Comparison of ENCODE assay signal across 27 cellular contexts in the genomic region with DNA sequence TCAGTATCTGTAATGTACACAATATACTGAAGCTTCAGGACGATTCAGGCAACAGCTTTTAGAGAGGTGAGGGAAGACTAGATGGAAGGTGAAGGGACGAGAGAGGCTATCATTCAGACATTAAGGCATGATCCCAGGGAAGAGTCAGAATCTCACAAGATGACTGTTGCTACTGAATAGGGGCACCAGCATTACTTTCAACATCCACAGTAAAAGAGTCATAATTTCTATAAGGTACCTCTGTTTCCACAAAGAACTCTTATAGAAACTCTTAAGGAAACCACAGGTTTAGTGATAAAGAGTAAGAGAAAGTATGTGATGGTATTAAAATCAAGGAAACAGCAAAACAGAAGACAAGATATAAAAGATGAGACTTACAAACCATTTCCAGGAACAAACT. TPM values are rescaled to one million over a fixed set of nuclear protein-coding genes. Genes with fewer than 3 reads are reported as not detected.
DNase-seq lines count a peak whose midpoint lies in the region; ATAC-seq and TF ChIP-seq lines count a peak whose summit lies in the region.
"Had no signal": no experiment of that assay in that cellular context is flagged by ENCODE, and none has a peak within 500 bp of the region (broad histone marks: within the 10 kb centered on the region; RNA-seq: fewer than 3 reads in every experiment).

No MANE protein-coding gene starts in this region.

- TF ChIP-seq CTCF in progenitor cell of endocrine pancreas (IDR thresholded peaks at IDR 0.05; ENCODE audit: unreplicated experiment) = no peak

- peak overlapping the region; percentile 78 for H3K4me3 Mint-ChIP-seq in activated naive CD4-positive, alpha-beta T cell treated with anti-CD3 and anti-CD28 coated beads, Interleukin-2, amount 50 U/mL, for 24 hours
- no peak overlapping the region for H3K4me3 Mint-ChIP-seq in activated CD4-positive, alpha-beta memory T cell treated with anti-CD3 and anti-CD28 coated beads, Interleukin-2, amount 10 ng/mL, durations not matched to agents 7 days and 5 days
- H3K4me3 Mint-ChIP-seq in immature natural killer cell = peak overlapping the region in 3 of 5 donors; percentile 25 to 80 (median 55)
- H3K4me3 Mint-ChIP-seq in progenitor cell of endocrine pancreas (ENCODE audit: low read depth) = no peak overlapping the region
- H3K4me3 Mint-ChIP-seq: dendritic cell treated with granulocyte-macrophage colony-stimulating factor and Interleukin-4, amounts not matched to agents 40 ng/mL and 50 ng/mL, for 4 days; neural progenitor cell had no signal

- H3K27ac Mint-ChIP-seq in activated naive CD4-positive, alpha-beta T cell treated with anti-CD3 and anti-CD28 coated beads, Interleukin-2, amount 50 U/mL, for 24 hours = peak overlapping the region; percentile 87
- peak overlapping the region; percentile 13 for H3K27ac Mint-ChIP-seq in activated CD4-positive, alpha-beta memory T cell treated with anti-CD3 and anti-CD28 coated beads, Interleukin-2, amount 10 ng/mL, durations not matched to agents 7 days and 5 days
- H3K27ac Mint-ChIP-seq in immature natural killer cell (peak overlapping the region; percentile 87 to 100 (median 94)), progenitor cell of endocrine pancreas (no peak overlapping the region)
- H3K27ac Mint-ChIP-seq: dendritic cell treated with granulocyte-macrophage colony-stimulating factor and Interleukin-4, amounts not matched to agents 40 ng/mL and 50 ng/mL, for 4 days; neural progenitor cell had no signal

- no peak for DNase-seq in activated naive CD4-positive, alpha-beta T cell treated with Interleukin-2 at 50 U/mL for 16 hours
- DNase-seq in activated CD4-positive, alpha-beta memory T cell treated with anti-CD3 and anti-CD28 coated beads, Interleukin-2, amount 10 ng/mL, durations not matched to agents 7 days and 5 days = no peak
- DNase-seq in immature natural killer cell (no peak), NCI-H1092 treated with DMSO at 0.1 percent for 48 hours (lab: John Stamatoyannopoulos, UW) (no peak), progenitor cell of endocrine pancreas (ENCODE audit: low spot score, unreplicated experiment) (no peak), AG08395 (ENCODE audit: low spot score) (no peak)
- DNase-seq: activated CD4-positive, CD25-positive, alpha-beta regulatory T cell treated with anti-CD3 and anti-CD28 coated beads, Interleukin-2, amount 50 U/mL, for 72 hours; amniotic stem cell; heart left ventricle; midbrain; NCI-H1048; NCI-H2029; NCI-H345; Peyer's patch; psoas muscle; SJCRH30; stimulated activated CD4-positive, alpha-beta T cell treated with anti-CD3 and anti-CD28 coated beads, Interleukin-1b, Interleukin-23, amount 100 ng/mL, for 48 hours; stomach; T-helper 9 cell; upper lobe of left lung had no signal

- H3K9me3 Mint-ChIP-seq in activated naive CD4-positive, alpha-beta T cell treated with anti-CD3 and anti-CD28 coated beads, Interleukin-2, amount 50 U/mL, for 24 hours = no peaks in the 10 kb centered on the region
- H3K9me3 Mint-ChIP-seq in activated CD4-positive, alpha-beta memory T cell treated with anti-CD3 and anti-CD28 coated beads, Interleukin-2, amount 10 ng/mL, durations not matched to agents 7 days and 5 days = no peaks in the 10 kb centered on the region
- no peaks in the 10 kb centered on the region for H3K9me3 Mint-ChIP-seq in immature natural killer cell
- peaks cover 4% of the 10 kb centered on the region for H3K9me3 Mint-ChIP-seq in progenitor cell of endocrine pancreas (ENCODE audit: low read depth)
- H3K9me3 Mint-ChIP-seq: dendritic cell treated with granulocyte-macrophage colony-stimulating factor and Interleukin-4, amounts not matched to agents 40 ng/mL and 50 ng/mL, for 4 days had no signal

- ATAC-seq in HG03095 (IDR thresholded peaks at IDR 0.05; ENCODE audit: unreplicated experiment) = no peak
- ATAC-seq: HCT116, heart left ventricle, psoas muscle had no signal

- H3K36me3 Mint-ChIP-seq in activated naive CD4-positive, alpha-beta T cell treated with anti-CD3 and anti-CD28 coated beads, Interleukin-2, amount 50 U/mL, for 24 hours = peaks cover 35% of the 10 kb centered on the region
- H3K36me3 Mint-ChIP-seq in activated CD4-positive, alpha-beta memory T cell treated with anti-CD3 and anti-CD28 coated beads, Interleukin-2, amount 10 ng/mL, durations not matched to agents 7 days and 5 days (ENCODE audit: low read depth) = peaks cover 78% of the 10 kb centered on the region
- H3K36me3 Mint-ChIP-seq in immature natural killer cell (peaks cover 0 to 45% (median 20%) of the 10 kb centered on the region in 3 donors), progenitor cell of endocrine pancreas (ENCODE audit: insufficient read depth) (peaks cover 1% of the 10 kb centered on the region)
- H3K36me3 Mint-ChIP-seq: neural progenitor cell had no signal

- H3K27me3 Mint-ChIP-seq in activated naive CD4-positive, alpha-beta T cell treated with anti-CD3 and anti-CD28 coated beads, Interleukin-2, amount 50 U/mL, for 24 hours = no peaks in the 10 kb centered on the region
- no peaks in the 10 kb centered on the region for H3K27me3 Mint-ChIP-seq in activated CD4-positive, alpha-beta memory T cell treated with anti-CD3 and anti-CD28 coated beads, Interleukin-2, amount 10 ng/mL, durations not matched to agents 7 days and 5 days
- peaks cover 0 to 2% (median 0%) of the 10 kb centered on the region in 3 donors for H3K27me3 Mint-ChIP-seq in immature natural killer cell (ENCODE audit: low read depth in 3 of 3)
- H3K27me3 Mint-ChIP-seq in progenitor cell of endocrine pancreas = no peaks in the 10 kb centered on the region
- H3K27me3 Mint-ChIP-seq: dendritic cell treated with granulocyte-macrophage colony-stimulating factor and Interleukin-4, amounts not matched to agents 40 ng/mL and 50 ng/mL, for 4 days had no signal

- CTCF ChIA-PET in activated CD4-positive, alpha-beta memory T cell treated with anti-CD3 and anti-CD28 coated beads, Interleukin-2, amount 10 ng/mL, durations not matched to agents 7 days and 5 days (lab: Charles Lee) = interaction anchor here (0.8 to 4.0 kb wide), 9 partner anchors 8 to 162 kb away, joined by 3 to 53 read pairs (median 14); a partner anchor contains a TSS

- POLR2A ChIA-PET in activated CD4-positive, alpha-beta memory T cell treated with anti-CD3 and anti-CD28 coated beads, Interleukin-2, amount 10 ng/mL, durations not matched to agents 7 days and 5 days (lab: Charles Lee) = interaction anchor here (1.2 to 18.7 kb wide), 4 partner anchors 9 to 129 kb away, joined by 3 to 552 read pairs (median 16); a partner anchor contains a TSS

- H3K4me1 Mint-ChIP-seq in activated naive CD4-positive, alpha-beta T cell treated with anti-CD3 and anti-CD28 coated beads, Interleukin-2, amount 50 U/mL, for 24 hours = peaks cover 51% of the 10 kb centered on the region
- peaks cover 64% of the 10 kb centered on the region for H3K4me1 Mint-ChIP-seq in activated CD4-positive, alpha-beta memory T cell treated with anti-CD3 and anti-CD28 coated beads, Interleukin-2, amount 10 ng/mL, durations not matched to agents 7 days and 5 days
- H3K4me1 Mint-ChIP-seq in immature natural killer cell (peaks cover 53 to 68% of the 10 kb centered on the region in 2 donors), progenitor cell of endocrine pancreas (ENCODE audit: low read depth) (peaks cover 3% of the 10 kb centered on the region)

RNA-seq across cellular contexts. Expression of a gene that starts 23.0 kb away (rescaled TPM):
- 1,000 to 10,000 TPM; 1,272 to 1,280 TPM for total RNA-seq in activated CD4-positive, alpha-beta memory T cell treated with anti-CD3 and anti-CD28 coated beads, Interleukin-2, amount 10 ng/mL, durations not matched to agents 7 days and 5 days
- polyA plus RNA-seq in immature natural killer cell = 1,000 to 10,000 TPM; 1,594 to 2,414 (median 2,262) TPM
- 8.3 and 17.0 TPM in 2 replicates for total RNA-seq in progenitor cell of endocrine pancreas
- total RNA-seq: LHCN-M2, SJCRH30 had no signal

RNA-seq across cellular contexts. Expression of a gene that starts 52.7 kb away (rescaled TPM):
- total RNA-seq in activated CD4-positive, alpha-beta memory T cell treated with anti-CD3 and anti-CD28 coated beads, Interleukin-2, amount 10 ng/mL, durations not matched to agents 7 days and 5 days = 1 to 10 TPM in 1 of 2 experiments, under 1 TPM in 1; 0.83 to 1.1 TPM
- polyA plus RNA-seq in immature natural killer cell = 1 to 10 TPM in 1 of 3 donors, under 1 TPM in 2; 0.10 to 1.1 (median 0.12) TPM
- total RNA-seq in progenitor cell of endocrine pancreas = 0.24 and 0.42 TPM in 2 replicates
- total RNA-seq: LHCN-M2, psoas muscle had no signal
- polyA plus RNA-seq: heart left ventricle, stomach had no signal

RNA-seq across cellular contexts. Expression of a gene that starts 54.1 kb away (rescaled TPM):
- not detected for total RNA-seq in activated CD4-positive, alpha-beta memory T cell treated with anti-CD3 and anti-CD28 coated beads, Interleukin-2, amount 10 ng/mL, durations not matched to agents 7 days and 5 days
- polyA plus RNA-seq in immature natural killer cell = not detected
- total RNA-seq in progenitor cell of endocrine pancreas = not detected in 2 replicates
- total RNA-seq: cardiac muscle cell, heart left ventricle, LHCN-M2, Peyer's patch, psoas muscle, SJCRH30 had no signal
- polyA plus RNA-seq: cardiac muscle cell, heart left ventricle, psoas muscle, stomach had no signal

Comparison
In these comparisons a context has a peak if more than half of its experiments do, and no peak if none do; other contexts are left out.
1. H3K4me3 Mint-ChIP-seq: peak in activated naive CD4-positive, alpha-beta T cell treated with anti-CD3 and anti-CD28 coated beads, Interleukin-2, amount 50 U/mL, for 24 hours (single experiment) and immature natural killer cell (3 of 5); none in activated CD4-positive, alpha-beta memory T cell treated with anti-CD3 and anti-CD28 coated beads, Interleukin-2, amount 10 ng/mL, durations not matched to agents 7 days and 5 days (single experiment) and progenitor cell of endocrine pancreas (single experiment).
2. RNA of a gene that starts 23.0 kb away (total RNA-seq): 1,272 to 1,280 TPM in activated CD4-positive, alpha-beta memory T cell treated with anti-CD3 and anti-CD28 coated beads, Interleukin-2, amount 10 ng/mL, durations not matched to agents 7 days and 5 days; 8.3 to 17.0 TPM in progenitor cell of endocrine pancreas; every median in the first group is over 10 times any median in the second.